ENCODE assay signal across 16 cellular contexts in genomic region chr1:42003433-42003832, GRCh38.
DNase-seq lines count a peak whose midpoint lies in the region; ATAC-seq lines count a peak whose summit lies in the region.
"Had no signal": no experiment of that assay in that cellular context is flagged by ENCODE, and none has a peak within 500 bp of the region (broad histone marks: within the 10 kb centered on the region; RNA-seq: fewer than 3 reads in every experiment).

No MANE protein-coding gene starts in this region.

- DNase-seq in H4 (ENCODE audit: low spot score) (peak; percentile 44), NCI-H1436 (lab: John Stamatoyannopoulos, UW) (peak; percentile 51), RPMI7951 (ENCODE audit: low read depth) (peak; percentile 36), mucosa of gallbladder (ENCODE audit: low spot score) (peak; percentile 68), MG63 (no peak), posterior vena cava (ENCODE audit: low spot score) (no peak)
- DNase-seq: activated T-cell treated with anti-CD3 and anti-CD28 coated beads, Interleukin-2, amount 50 U/mL, for 72 hours; CD4-positive, CD25-positive, alpha-beta regulatory T cell; hippocampal formation; NCI-H1048; small intestine; T-helper 2 cell had no signal

- intact Hi-C loops in posterior vena cava (cut with DNase I): no loop called here

- no peaks in the 10 kb centered on the region for H3K27me3 ChIP-seq in MG63
- H3K27me3 ChIP-seq: adrenal gland had no signal

- H3K36me3 ChIP-seq in MG63: no peaks in the 10 kb centered on the region
- H3K36me3 ChIP-seq: adrenal gland had no signal

- no peaks in the 10 kb centered on the region for H3K9me3 ChIP-seq in MG63
- H3K9me3 ChIP-seq: adrenal gland had no signal

- no peak for ATAC-seq in HG03571 (IDR thresholded peaks at IDR 0.05; ENCODE audit: unreplicated experiment)
- ATAC-seq: activated T-cell treated with anti-CD3 and anti-CD28 coated beads, Interleukin-2, amount 50 U/mL, for 72 hours; Panc1 had no signal

- H3K4me3 ChIP-seq in MG63: no peak overlapping the region
- H3K4me3 ChIP-seq: adrenal gland, coronary artery had no signal

Comparison
In these comparisons a context has a peak if more than half of its experiments do, and no peak if none do; other contexts are left out.
1. DNase-seq: peak in H4 (single experiment), NCI-H1436 (single experiment), RPMI7951 (single experiment) and mucosa of gallbladder (single experiment); none in MG63 (single experiment) and posterior vena cava (single experiment).